Comparison of ENCODE assay signal across 8 cellular contexts in genomic region chr11:47408598-47409439, GRCh38. TPM values are rescaled to one million over a fixed set of nuclear protein-coding genes. Genes with fewer than 3 reads are reported as not detected.
A peak's percentile ranks its signal among the peaks of the same experiment; 100 is the strongest.
DNase-seq lines count a peak whose midpoint lies in the region; ATAC-seq, FAIRE-seq and TF ChIP-seq lines count a peak whose summit lies in the region.

No MANE protein-coding gene starts in this region.

- CTCF ChIA-PET in MCF 10A (lab: Yijun Ruan, JAX) = interaction anchor here (0.6 to 2.6 kb wide), 6 partner anchors 16 to 448 kb away, joined by 3 to 24 read pairs (median 4); no protein-coding TSS in a partner anchor

- dilution Hi-C loops in keratinocyte (cut with MboI; ENCODE audit: extremely low pct_ligation_motif_present, low sequenced_read_pairs) = no loop called here

- no peaks in the 10 kb centered on the region for H3K9me1 ChIP-seq in keratinocyte (ENCODE audit: control insufficient read depth, extremely low read depth, insufficient read depth, low read length)

- H3K36me3 Mint-ChIP-seq in MCF 10A (ENCODE audit: insufficient read depth, unreplicated experiment) = peaks cover 34% of the 10 kb centered on the region
- H3K36me3 Mint-ChIP-seq in stimulated activated memory B cell treated with anti-CD40 and anti-IgM and Interleukin-4, amounts not matched to agents 10 μg/mL and 1 μg/mL and 100 μg/mL, for 72 hours = peaks cover 9% of the 10 kb centered on the region

- POLR2A ChIA-PET in MCF 10A (lab: Yijun Ruan, JAX) = interaction anchor here (0.5 to 5.9 kb wide), 17 partner anchors 8 to 582 kb away, joined by 3 to 75 read pairs (median 4); partner anchors contain the start of genes ACP2, DDB2, FNBP4 and KBTBD4

- peak overlapping the region; percentile 64 for H2AFZ ChIP-seq in keratinocyte (ENCODE audit: control insufficient read depth, low read length)

- H3K27ac ChIP-seq in keratinocyte (ENCODE audit: control insufficient read depth, insufficient read depth, low read length) = peak overlapping the region; percentile 98

- intact Hi-C loops in MCF 10A (cut with micrococcal nuclease) = loop anchor here (1.0 to 5.0 kb wide), 3 partner anchors 35 to 232 kb away; partner anchors contain the start of gene ARFGAP2

- peak overlapping the region; percentile 95 for H3K4me2 ChIP-seq in keratinocyte (ENCODE audit: control insufficient read depth, extremely low read depth, insufficient read depth, low read depth, low read length)

- H3K4me1 Mint-ChIP-seq in MCF 10A (ENCODE audit: insufficient read depth, unreplicated experiment) = peaks cover 31% of the 10 kb centered on the region
- H3K4me1 Mint-ChIP-seq in stimulated activated memory B cell treated with anti-CD40 and anti-IgM and Interleukin-4, amounts not matched to agents 10 μg/mL and 1 μg/mL and 100 μg/mL, for 72 hours = peaks cover 47% of the 10 kb centered on the region

- H3K79me2 ChIP-seq in keratinocyte (ENCODE audit: control insufficient read depth, insufficient read depth, low read length) = peaks cover 29% of the 10 kb centered on the region

- H3K27me3 ChIP-seq in MG63 (no peaks in the 10 kb centered on the region), keratinocyte (ENCODE audit: control insufficient read depth, extremely low read depth, insufficient read depth, low read length) (no peaks in the 10 kb centered on the region)

- H3K36me3 ChIP-seq in MG63 (peaks cover 37% of the 10 kb centered on the region), keratinocyte (ENCODE audit: control insufficient read depth in 2 of 2, extremely low read depth in 1 of 2, insufficient read depth in 2 of 2, low read length in 2 of 2) (peaks cover 12 to 24% of the 10 kb centered on the region in 2 experiments)

- peak overlapping the region; percentile 93 for H3K4me3 Mint-ChIP-seq in MCF 10A (ENCODE audit: unreplicated experiment)
- H3K4me3 Mint-ChIP-seq in stimulated activated memory B cell treated with anti-CD40 and anti-IgM and Interleukin-4, amounts not matched to agents 10 μg/mL and 1 μg/mL and 100 μg/mL, for 72 hours = peak overlapping the region; percentile 98

- BruUV-seq in MCF 10A (replicated peaks; lab: Mats Ljungman, UMichigan) = TSS peak; percentile 29

- no peak for ATAC-seq in stimulated activated memory B cell treated with anti-CD40 and anti-IgM and Interleukin-4, amounts not matched to agents 10 μg/mL and 1 μg/mL and 100 μg/mL, for 72 hours

- peaks cover 4% of the 10 kb centered on the region for H4K20me1 ChIP-seq in keratinocyte (ENCODE audit: control insufficient read depth, extremely low read depth, insufficient read depth, low read length)

- H3K9ac ChIP-seq in keratinocyte (ENCODE audit: control insufficient read depth, extremely low read depth, insufficient read depth, low read length) = peak overlapping the region; percentile 99

- H3K9me3 Mint-ChIP-seq in MCF 10A (ENCODE audit: unreplicated experiment) = no peaks in the 10 kb centered on the region
- H3K9me3 Mint-ChIP-seq in stimulated activated memory B cell treated with anti-CD40 and anti-IgM and Interleukin-4, amounts not matched to agents 10 μg/mL and 1 μg/mL and 100 μg/mL, for 72 hours = no peaks in the 10 kb centered on the region

- peak; percentile 60 for FAIRE-seq in keratinocyte (lab: Jason Lieb, UNC)

- no peak for TF ChIP-seq CTCF in MCF 10A (IDR thresholded peaks at IDR 0.05; ENCODE audit: unreplicated experiment)
- no peak for TF ChIP-seq CTCF in keratinocyte (optimal IDR thresholded peaks at IDR 0.05 in 1 of 3, IDR thresholded peaks at IDR 0.05 in 1 of 3, conservative IDR thresholded peaks at IDR 0.05 in 1 of 3; ENCODE audit: extremely low read depth in 1 of 3, insufficient read depth in 2 of 3, low read length in 3 of 3)
- no peak for TF ChIP-seq CTCF in GM10266 (IDR thresholded peaks at IDR 0.05; ENCODE audit: control insufficient read depth, insufficient read depth, low read depth, missing control alignments)

- H3K4me1 ChIP-seq in keratinocyte (ENCODE audit: control insufficient read depth, extremely low read depth, insufficient read depth, low read length) = peaks cover 24% of the 10 kb centered on the region

- peak overlapping the region; percentile 86 for H3K4me3 ChIP-seq in MG63
- peak overlapping the region; percentile 72 to 98 (median 96) for H3K4me3 ChIP-seq in keratinocyte (ENCODE audit: control insufficient read depth in 2 of 3, extremely low read depth in 1 of 3, insufficient read depth in 2 of 3, low read depth in 1 of 3, low read length in 3 of 3)

- no peaks in the 10 kb centered on the region for H3K9me3 ChIP-seq in MG63
- H3K9me3 ChIP-seq in keratinocyte (ENCODE audit: control insufficient read depth, low read depth, low read length) = no peaks in the 10 kb centered on the region

- H3K27ac Mint-ChIP-seq in MCF 10A (ENCODE audit: low read depth, unreplicated experiment) = peak overlapping the region; percentile 98
- peak overlapping the region; percentile 92 for H3K27ac Mint-ChIP-seq in stimulated activated memory B cell treated with anti-CD40 and anti-IgM and Interleukin-4, amounts not matched to agents 10 μg/mL and 1 μg/mL and 100 μg/mL, for 72 hours

- H3K27me3 Mint-ChIP-seq in MCF 10A (ENCODE audit: insufficient read depth, unreplicated experiment) = no peaks in the 10 kb centered on the region
- H3K27me3 Mint-ChIP-seq in stimulated activated memory B cell treated with anti-CD40 and anti-IgM and Interleukin-4, amounts not matched to agents 10 μg/mL and 1 μg/mL and 100 μg/mL, for 72 hours = no peaks in the 10 kb centered on the region

- DNase-seq in activated CD4-positive, alpha-beta T cell treated with anti-CD3 and anti-CD28 coated beads, Interleukin-2, amount 50 U/mL, for 48 hours = peak; percentile 33 to 38
- no peak for DNase-seq in activated CD4-positive, alpha-beta T cell treated with anti-CD3 and anti-CD28 coated beads for 48 hours
- DNase-seq in MG63 = peak; percentile 84
- DNase-seq in MCF 10A (ENCODE audit: unreplicated experiment) = peak; percentile 78
- peak; percentile 65 for DNase-seq in keratinocyte (ENCODE audit: low read depth, low spot score)
- DNase-seq in stimulated activated naive CD4-positive, alpha-beta T cell treated with Interleukin-2 at 50 U/mL for 16 hours (lab: John Stamatoyannopoulos, UW) = no peak
- no peak for DNase-seq in GM10266 (ENCODE audit: extremely low spot score)

RNA-seq across cellular contexts. Expression of gene SLC39A13, which starts 0.4 kb away (rescaled TPM):
- 34.0 and 51.1 TPM in 2 replicates for total RNA-seq in MG63 (2014; rRNA removed; shearing (Covaris generic); ENCODE audit: low replicate concordance)
- total RNA-seq in MCF 10A (2022) = 56.2 and 56.5 TPM in 2 replicates
- 35.3 to 62.3 TPM (median 59.9 TPM) in 3 replicates for polyA plus RNA-seq in keratinocyte
- 8.1 TPM for polyA plus RNA-seq in keratinocyte (2011; ENCODE audit: low read depth)
- 24.9 and 51.2 TPM in 2 replicates for polyA plus RNA-seq in keratinocyte (2011; cell fraction: cytosol; rRNA removed)
- 163 and 223 TPM in 2 replicates for polyA plus RNA-seq in keratinocyte (2011; cell fraction: nucleus; rRNA removed)
- polyA plus RNA-seq in keratinocyte (2012; ENCODE audit: low replicate concordance) = 31.4 and 61.9 TPM in 2 replicates
- 24.6 to 50.4 TPM (median 25.7 TPM) in 3 replicates for polyA minus RNA-seq in keratinocyte
- polyA minus RNA-seq in keratinocyte (2011; cell fraction: cytosol; rRNA and poly(A)+ RNA removed) = 68.1 TPM
- polyA minus RNA-seq in keratinocyte (2011; cell fraction: nucleus; rRNA and poly(A)+ RNA removed) = 65.1 and 68.7 TPM in 2 replicates

RNA-seq across cellular contexts. Expression of gene PSMC3, which starts 17.4 kb away (rescaled TPM):
- total RNA-seq in MG63 (2014; rRNA removed; shearing (Covaris generic); ENCODE audit: low replicate concordance) = 147 and 165 TPM in 2 replicates
- total RNA-seq in MCF 10A (2022) = 162 and 194 TPM in 2 replicates
- 96.1 to 172 TPM (median 156 TPM) in 3 replicates for polyA plus RNA-seq in keratinocyte
- 30.4 TPM for polyA plus RNA-seq in keratinocyte (2011; ENCODE audit: low read depth)
- 149 and 155 TPM in 2 replicates for polyA plus RNA-seq in keratinocyte (2011; cell fraction: cytosol; rRNA removed)
- polyA plus RNA-seq in keratinocyte (2011; cell fraction: nucleus; rRNA removed) = 97.3 and 102 TPM in 2 replicates
- polyA plus RNA-seq in keratinocyte (2012; ENCODE audit: low replicate concordance) = 56.4 and 229 TPM in 2 replicates
- 77.7 to 116 TPM (median 97.4 TPM) in 3 replicates for polyA minus RNA-seq in keratinocyte
- 70.0 TPM for polyA minus RNA-seq in keratinocyte (2011; cell fraction: cytosol; rRNA and poly(A)+ RNA removed)
- polyA minus RNA-seq in keratinocyte (2011; cell fraction: nucleus; rRNA and poly(A)+ RNA removed) = 28.4 and 42.4 TPM in 2 replicates

RNA-seq across cellular contexts. Expression of gene SPI1, which starts 30.5 kb away (rescaled TPM):
- total RNA-seq in MG63 (2014; rRNA removed; shearing (Covaris generic); ENCODE audit: low replicate concordance) = not detected in 2 replicates
- not detected in 2 replicates for total RNA-seq in MCF 10A (2022)
- polyA plus RNA-seq in keratinocyte = not detected in 3 replicates
- polyA plus RNA-seq in keratinocyte (2011; ENCODE audit: low read depth) = not detected
- not detected in 2 replicates for polyA plus RNA-seq in keratinocyte (2011; cell fraction: cytosol; rRNA removed)
- polyA plus RNA-seq in keratinocyte (2011; cell fraction: nucleus; rRNA removed) = not detected in 2 replicates
- not detected in 2 replicates for polyA plus RNA-seq in keratinocyte (2012; ENCODE audit: low replicate concordance)
- polyA minus RNA-seq in keratinocyte = 0.13 TPM in 1 of 3 replicates, not detected in the others
- polyA minus RNA-seq in keratinocyte (2011; cell fraction: cytosol; rRNA and poly(A)+ RNA removed) = not detected
- not detected in 2 replicates for polyA minus RNA-seq in keratinocyte (2011; cell fraction: nucleus; rRNA and poly(A)+ RNA removed)

RNA-seq across cellular contexts. Expression of gene RAPSN, which starts 40.1 kb away (rescaled TPM):
- total RNA-seq in MG63 (2014; rRNA removed; shearing (Covaris generic); ENCODE audit: low replicate concordance) = 0.16 TPM in 1 of 2 replicates, not detected in the other
- total RNA-seq in MCF 10A (2022) = 0.51 and 0.64 TPM in 2 replicates
- 0.07 to 0.44 TPM (median 0.28 TPM) in 3 replicates for polyA plus RNA-seq in keratinocyte
- 0.50 TPM for polyA plus RNA-seq in keratinocyte (2011; ENCODE audit: low read depth)
- polyA plus RNA-seq in keratinocyte (2011; cell fraction: cytosol; rRNA removed) = 0.04 and 0.06 TPM in 2 replicates
- 1.0 and 1.1 TPM in 2 replicates for polyA plus RNA-seq in keratinocyte (2011; cell fraction: nucleus; rRNA removed)
- polyA plus RNA-seq in keratinocyte (2012; ENCODE audit: low replicate concordance) = 0.32 and 0.49 TPM in 2 replicates
- polyA minus RNA-seq in keratinocyte = 0.22 to 0.99 TPM in 2 of 3 replicates, not detected in the other
- not detected for polyA minus RNA-seq in keratinocyte (2011; cell fraction: cytosol; rRNA and poly(A)+ RNA removed)
- polyA minus RNA-seq in keratinocyte (2011; cell fraction: nucleus; rRNA and poly(A)+ RNA removed) = 1.6 and 5.3 TPM in 2 replicates

RNA-seq across cellular contexts. Expression of gene MYBPC3, which starts 56.3 kb away (rescaled TPM):
- total RNA-seq in MG63 (2014; rRNA removed; shearing (Covaris generic); ENCODE audit: low replicate concordance) = not detected in 2 replicates
- total RNA-seq in MCF 10A (2022) = not detected in 2 replicates
- polyA plus RNA-seq in keratinocyte = not detected in 3 replicates
- not detected for polyA plus RNA-seq in keratinocyte (2011; ENCODE audit: low read depth)
- not detected in 2 replicates for polyA plus RNA-seq in keratinocyte (2011; cell fraction: cytosol; rRNA removed)
- polyA plus RNA-seq in keratinocyte (2011; cell fraction: nucleus; rRNA removed) = not detected in 2 replicates
- polyA plus RNA-seq in keratinocyte (2012; ENCODE audit: low replicate concordance) = not detected in 2 replicates
- not detected in 3 replicates for polyA minus RNA-seq in keratinocyte
- polyA minus RNA-seq in keratinocyte (2011; cell fraction: cytosol; rRNA and poly(A)+ RNA removed) = not detected
- not detected in 2 replicates for polyA minus RNA-seq in keratinocyte (2011; cell fraction: nucleus; rRNA and poly(A)+ RNA removed)

Comparison
In these comparisons a context has a peak if more than half of its experiments do, and no peak if none do; other contexts are left out.
1. DNase-seq: peak in activated CD4-positive, alpha-beta T cell treated with anti-CD3 and anti-CD28 coated beads, Interleukin-2, amount 50 U/mL, for 48 hours (2 of 2), MG63 (single experiment), MCF 10A (single experiment) and keratinocyte (single experiment); none in activated CD4-positive, alpha-beta T cell treated with anti-CD3 and anti-CD28 coated beads for 48 hours (single experiment), stimulated activated naive CD4-positive, alpha-beta T cell treated with Interleukin-2 at 50 U/mL for 16 hours (single experiment) and GM10266 (single experiment).